Comparison of ENCODE assay signal across 24 cellular contexts in the genomic region with DNA sequence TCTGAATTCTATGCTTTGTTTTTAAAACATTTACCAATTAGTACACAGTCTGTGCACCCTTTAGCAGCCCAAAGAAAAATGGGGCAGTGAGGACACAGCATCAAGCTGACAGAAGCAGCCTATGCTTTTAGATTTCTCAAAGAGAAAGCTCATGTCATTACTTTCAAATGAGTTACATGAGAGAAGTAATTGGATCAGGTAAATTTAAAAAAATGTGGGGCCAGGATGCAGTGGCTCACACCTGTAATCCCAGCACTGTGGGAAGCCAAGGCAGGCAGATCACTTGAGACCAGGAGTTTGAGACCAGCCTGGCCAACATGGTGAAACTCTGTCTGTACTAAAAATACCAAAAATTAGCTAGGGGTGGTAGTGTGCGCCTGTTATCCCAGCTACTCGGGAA. TPM values are rescaled to one million over a fixed set of nuclear protein-coding genes. Genes with fewer than 3 reads are reported as not detected.
DNase-seq lines count a peak whose midpoint lies in the region; ATAC-seq, FAIRE-seq and TF ChIP-seq lines count a peak whose summit lies in the region.
"Had no signal": no experiment of that assay in that cellular context is flagged by ENCODE, and none has a peak within 500 bp of the region (broad histone marks: within the 10 kb centered on the region; RNA-seq: fewer than 3 reads in every experiment).

No MANE protein-coding gene starts in this region.

- no peaks in the 10 kb centered on the region for H3K9me3 ChIP-seq in cardiac muscle cell (ENCODE audit: low read depth)
- no peaks in the 10 kb centered on the region for H3K9me3 ChIP-seq in astrocyte (ENCODE audit: insufficient read depth, low read depth, low read length)
- H3K9me3 ChIP-seq in neural progenitor cell (ENCODE audit: low read depth), result no peaks in the 10 kb centered on the region
- H3K9me3 ChIP-seq: A549, Caco-2 had no signal

- FAIRE-seq in astrocyte (lab: Jason Lieb, UNC), result no peak
- FAIRE-seq: A549, D721Med, G401.6, GM12891, GM19239, HepG2 had no signal

- TF ChIP-seq CTCF in cardiac muscle cell (IDR thresholded peaks at IDR 0.05; ENCODE audit: low read depth, low read length), result no peak
- TF ChIP-seq CTCF in astrocyte (IDR thresholded peaks at IDR 0.05; ENCODE audit: insufficient read depth, low read depth, low read length), result no peak
- TF ChIP-seq CTCF in neural progenitor cell (IDR thresholded peaks at IDR 0.05), result no peak

- peaks cover 55% of the 10 kb centered on the region for H3K79me2 ChIP-seq in astrocyte (ENCODE audit: insufficient read depth, low read length)
- peaks cover 4% of the 10 kb centered on the region for H3K79me2 ChIP-seq in neural progenitor cell (ENCODE audit: low read depth)

- H3K9me3 Mint-ChIP-seq in astrocyte (ENCODE audit: unreplicated experiment) (no peaks in the 10 kb centered on the region), neural progenitor cell (no peaks in the 10 kb centered on the region)
- H3K9me3 Mint-ChIP-seq in naive thymus-derived CD8-positive, alpha-beta T cell, result no peaks in the 10 kb centered on the region
- no peaks in the 10 kb centered on the region for H3K9me3 Mint-ChIP-seq in activated CD8-positive, alpha-beta T cell treated with anti-CD3 and anti-CD28 coated beads, Interleukin-2, amount 10 ng/mL, durations not matched to agents 7 days and 5 days (ENCODE audit: insufficient read depth)
- H3K9me3 Mint-ChIP-seq: CD4-positive, alpha-beta T cell had no signal

- H3K27ac ChIP-seq in cardiac muscle cell, result peak overlapping the region; percentile 38
- no peak overlapping the region for H3K27ac ChIP-seq in astrocyte (ENCODE audit: low read depth, low read length)
- peak overlapping the region; percentile 52 for H3K27ac ChIP-seq in neural progenitor cell
- H3K27ac ChIP-seq: 22Rv1, A549, C4-2B, HL-60 had no signal

- H2AFZ ChIP-seq in astrocyte (ENCODE audit: low read depth, low read length) (no peak overlapping the region), neural progenitor cell (replicated peaks) (no peak overlapping the region)

- H3K4me1 Mint-ChIP-seq in astrocyte (ENCODE audit: low read depth, unreplicated experiment), result peaks cover 23% of the 10 kb centered on the region
- H3K4me1 Mint-ChIP-seq in neural progenitor cell, result no peaks in the 10 kb centered on the region
- no peaks in the 10 kb centered on the region for H3K4me1 Mint-ChIP-seq in naive thymus-derived CD8-positive, alpha-beta T cell
- no peaks in the 10 kb centered on the region for H3K4me1 Mint-ChIP-seq in activated CD8-positive, alpha-beta T cell treated with anti-CD3 and anti-CD28 coated beads, Interleukin-2, amount 10 ng/mL, durations not matched to agents 7 days and 5 days (ENCODE audit: low read depth)

- no peak overlapping the region for H3K4me3 Mint-ChIP-seq in astrocyte (ENCODE audit: unreplicated experiment)
- no peak overlapping the region for H3K4me3 Mint-ChIP-seq in neural progenitor cell
- no peak overlapping the region for H3K4me3 Mint-ChIP-seq in naive thymus-derived CD8-positive, alpha-beta T cell
- H3K4me3 Mint-ChIP-seq in activated CD8-positive, alpha-beta T cell treated with anti-CD3 and anti-CD28 coated beads, Interleukin-2, amount 10 ng/mL, durations not matched to agents 7 days and 5 days, result no peak overlapping the region
- H3K4me3 Mint-ChIP-seq: CD4-positive, alpha-beta T cell had no signal

- no peak overlapping the region for H3K4me3 ChIP-seq in cardiac muscle cell
- H3K4me3 ChIP-seq in astrocyte (ENCODE audit: insufficient read depth, low read depth, low read length), result no peak overlapping the region
- H3K4me3 ChIP-seq in neural progenitor cell, result no peak overlapping the region
- H3K4me3 ChIP-seq: A549 had no signal

- H3K27me3 ChIP-seq in cardiac muscle cell (no peaks in the 10 kb centered on the region), astrocyte (ENCODE audit: insufficient read depth, low read length) (no peaks in the 10 kb centered on the region), neural progenitor cell (no peaks in the 10 kb centered on the region)

- H3K27ac Mint-ChIP-seq in astrocyte (ENCODE audit: unreplicated experiment), result peak overlapping the region; percentile 41
- no peak overlapping the region for H3K27ac Mint-ChIP-seq in neural progenitor cell
- no peak overlapping the region for H3K27ac Mint-ChIP-seq in naive thymus-derived CD8-positive, alpha-beta T cell
- H3K27ac Mint-ChIP-seq in activated CD8-positive, alpha-beta T cell treated with anti-CD3 and anti-CD28 coated beads, Interleukin-2, amount 10 ng/mL, durations not matched to agents 7 days and 5 days, result no peak overlapping the region
- H3K27ac Mint-ChIP-seq: CD4-positive, alpha-beta T cell had no signal

- H3K27me3 Mint-ChIP-seq in astrocyte (ENCODE audit: low read depth, unreplicated experiment), result no peaks in the 10 kb centered on the region
- no peaks in the 10 kb centered on the region for H3K27me3 Mint-ChIP-seq in neural progenitor cell (ENCODE audit: insufficient read depth, low read depth)
- no peaks in the 10 kb centered on the region for H3K27me3 Mint-ChIP-seq in naive thymus-derived CD8-positive, alpha-beta T cell
- peaks cover 6% of the 10 kb centered on the region for H3K27me3 Mint-ChIP-seq in activated CD8-positive, alpha-beta T cell treated with anti-CD3 and anti-CD28 coated beads, Interleukin-2, amount 10 ng/mL, durations not matched to agents 7 days and 5 days (ENCODE audit: low read depth)
- H3K27me3 Mint-ChIP-seq: CD4-positive, alpha-beta T cell had no signal

- H3F3A ChIP-seq in neural progenitor cell (ENCODE audit: low read depth), result peaks cover 17% of the 10 kb centered on the region

- intact Hi-C loops in Right ventricle myocardium inferior (cut with DNase I), result no loop called here

- H3K4me1 ChIP-seq in cardiac muscle cell (ENCODE audit: low read depth) (peaks cover under 1% of the 10 kb centered on the region), astrocyte (ENCODE audit: insufficient read depth, low read length) (peaks cover 16% of the 10 kb centered on the region), neural progenitor cell (peaks cover 9% of the 10 kb centered on the region)

- CTCF ChIA-PET in activated CD8-positive, alpha-beta T cell treated with anti-CD3 and anti-CD28 coated beads, Interleukin-2, amount 10 ng/mL, durations not matched to agents 7 days and 5 days (lab: Charles Lee), result interaction anchor here (2.0 kb wide), 1 partner anchor 9 kb away, joined by 7 read pairs; no protein-coding TSS in a partner anchor

- H3K36me3 ChIP-seq in cardiac muscle cell (peaks cover 20% of the 10 kb centered on the region), astrocyte (ENCODE audit: insufficient read depth, low read length) (peaks cover 17% of the 10 kb centered on the region), neural progenitor cell (no peaks in the 10 kb centered on the region)

- DNase-seq in cardiac muscle cell (ENCODE audit: low read depth in 1 of 2, low spot score in 1 of 2), result no peak
- DNase-seq in Right ventricle myocardium inferior (ENCODE audit: missing footprints), result no peak
- no peak for DNase-seq in astrocyte (ENCODE audit: low read depth)
- DNase-seq in neural progenitor cell (ENCODE audit: low spot score), result no peak
- DNase-seq in cortex of kidney (lab: John Stamatoyannopoulos, UW), result no peak
- DNase-seq in NCI-H2081 treated with DMSO at 0.1 percent for 48 hours (lab: John Stamatoyannopoulos, UW), result no peak
- no peak for DNase-seq in naive thymus-derived CD8-positive, alpha-beta T cell
- no peak for DNase-seq in activated CD8-positive, alpha-beta T cell treated with anti-CD3 and anti-CD28 coated beads, Interleukin-2, amount 10 ng/mL, durations not matched to agents 7 days and 5 days
- DNase-seq: AML-193; Caco-2; CD4-positive, alpha-beta T cell; HCEC 1CT had no signal

- H4K20me1 ChIP-seq in astrocyte (ENCODE audit: insufficient read depth, low read length) (peaks cover 22% of the 10 kb centered on the region), neural progenitor cell (ENCODE audit: low read depth) (peaks cover 2% of the 10 kb centered on the region)

- H3K4me2 ChIP-seq in astrocyte (ENCODE audit: low read length), result no peak overlapping the region
- H3K4me2 ChIP-seq in neural progenitor cell, result no peak overlapping the region
- H3K4me2 ChIP-seq: A549 had no signal

- H3K36me3 Mint-ChIP-seq in astrocyte (ENCODE audit: low read depth, unreplicated experiment), result peaks cover 4% of the 10 kb centered on the region
- H3K36me3 Mint-ChIP-seq in neural progenitor cell, result peaks cover 6% of the 10 kb centered on the region
- no peaks in the 10 kb centered on the region for H3K36me3 Mint-ChIP-seq in naive thymus-derived CD8-positive, alpha-beta T cell
- no peaks in the 10 kb centered on the region for H3K36me3 Mint-ChIP-seq in activated CD8-positive, alpha-beta T cell treated with anti-CD3 and anti-CD28 coated beads, Interleukin-2, amount 10 ng/mL, durations not matched to agents 7 days and 5 days (ENCODE audit: low read depth)

- POLR2A ChIA-PET in naive thymus-derived CD8-positive, alpha-beta T cell (lab: Charles Lee), result no interaction called here
- POLR2A ChIA-PET in activated CD8-positive, alpha-beta T cell treated with anti-CD3 and anti-CD28 coated beads, Interleukin-2, amount 10 ng/mL, durations not matched to agents 7 days and 5 days (lab: Charles Lee), result no interaction called here

- ATAC-seq in Right ventricle myocardium inferior, result no peak
- no peak for ATAC-seq in naive thymus-derived CD8-positive, alpha-beta T cell
- ATAC-seq in activated CD8-positive, alpha-beta T cell treated with anti-CD3 and anti-CD28 coated beads, Interleukin-2, amount 10 ng/mL, durations not matched to agents 7 days and 5 days, result no peak
- ATAC-seq: A549, HepG2 had no signal

- H3K9ac ChIP-seq in astrocyte (ENCODE audit: low read length) (no peak overlapping the region), neural progenitor cell (no peak overlapping the region)

RNA-seq across cellular contexts. Expression of gene APOL5, which starts 57.7 kb away (rescaled TPM):
- not detected in 2 replicates for total RNA-seq in cardiac muscle cell
- polyA plus RNA-seq in cardiac muscle cell, result not detected in 2 replicates
- total RNA-seq in Right ventricle myocardium inferior, result not detected
- not detected in 2 replicates for total RNA-seq in astrocyte
- total RNA-seq in neural progenitor cell (ENCODE audit: low replicate concordance), result not detected in 2 replicates
- total RNA-seq in naive thymus-derived CD8-positive, alpha-beta T cell, result not detected
- polyA plus RNA-seq in naive thymus-derived CD8-positive, alpha-beta T cell, result not detected
- not detected for total RNA-seq in activated CD8-positive, alpha-beta T cell treated with anti-CD3 and anti-CD28 coated beads, Interleukin-2, amount 10 ng/mL, durations not matched to agents 7 days and 5 days
- total RNA-seq: Caco-2; CD4-positive, alpha-beta T cell; H4; HepG2; HT1080 had no signal
- polyA plus RNA-seq: A549, BJ, HepG2 had no signal
